In the genomic region with DNA sequence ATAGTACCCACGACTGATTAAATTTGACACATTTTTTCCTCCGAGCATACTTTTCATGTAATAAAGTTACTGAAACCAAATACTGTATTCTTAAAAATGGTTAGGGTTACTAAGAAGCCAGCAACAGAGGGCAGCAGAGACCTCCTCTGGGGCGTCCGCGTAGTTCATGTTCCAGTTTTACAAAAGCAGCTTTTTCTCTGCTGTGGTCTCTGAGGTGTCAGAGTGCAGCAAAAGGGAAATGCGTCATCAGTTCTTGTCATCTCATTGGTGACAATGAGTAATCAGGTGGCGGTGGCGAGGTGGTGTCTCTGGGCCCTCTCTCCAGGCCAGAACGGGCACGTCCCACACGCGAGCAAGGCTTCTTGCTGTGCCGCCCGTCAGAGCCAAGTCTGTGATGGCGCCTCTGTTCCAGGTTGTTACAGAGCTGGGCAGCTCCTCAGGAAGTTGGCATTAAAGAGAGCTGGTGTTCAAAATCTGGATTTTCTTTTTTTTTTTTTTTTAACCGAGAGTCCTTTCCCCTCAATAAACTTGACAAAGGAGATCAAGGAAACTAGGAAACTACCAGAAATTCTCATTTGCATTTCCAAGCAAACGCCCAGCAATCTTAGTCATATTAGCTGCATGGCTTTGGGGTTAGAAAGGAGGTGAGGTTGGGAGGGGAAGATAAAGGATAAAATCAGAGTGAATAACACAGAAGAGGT, we compare ENCODE assay signal across 1 cellular context.
A peak's percentile ranks its signal among the peaks of the same experiment; 100 is the strongest.
TF ChIP-seq lines count a peak whose summit lies in the region.

No MANE protein-coding gene starts in this region.

TF ChIP-seq in HepG2, 621 proteins besides CTCF, POLR2A, EP300 and RAD21 (continued from another document and continues in another):
- peak; percentile 90; the same call in 1 of the 2 replicates for TF ChIP-seq PRDM10 (CRISPR knock-in tag; IDR thresholded peaks at IDR 0.05; ENCODE audit: low read depth)
- TF ChIP-seq, protein P1, sequence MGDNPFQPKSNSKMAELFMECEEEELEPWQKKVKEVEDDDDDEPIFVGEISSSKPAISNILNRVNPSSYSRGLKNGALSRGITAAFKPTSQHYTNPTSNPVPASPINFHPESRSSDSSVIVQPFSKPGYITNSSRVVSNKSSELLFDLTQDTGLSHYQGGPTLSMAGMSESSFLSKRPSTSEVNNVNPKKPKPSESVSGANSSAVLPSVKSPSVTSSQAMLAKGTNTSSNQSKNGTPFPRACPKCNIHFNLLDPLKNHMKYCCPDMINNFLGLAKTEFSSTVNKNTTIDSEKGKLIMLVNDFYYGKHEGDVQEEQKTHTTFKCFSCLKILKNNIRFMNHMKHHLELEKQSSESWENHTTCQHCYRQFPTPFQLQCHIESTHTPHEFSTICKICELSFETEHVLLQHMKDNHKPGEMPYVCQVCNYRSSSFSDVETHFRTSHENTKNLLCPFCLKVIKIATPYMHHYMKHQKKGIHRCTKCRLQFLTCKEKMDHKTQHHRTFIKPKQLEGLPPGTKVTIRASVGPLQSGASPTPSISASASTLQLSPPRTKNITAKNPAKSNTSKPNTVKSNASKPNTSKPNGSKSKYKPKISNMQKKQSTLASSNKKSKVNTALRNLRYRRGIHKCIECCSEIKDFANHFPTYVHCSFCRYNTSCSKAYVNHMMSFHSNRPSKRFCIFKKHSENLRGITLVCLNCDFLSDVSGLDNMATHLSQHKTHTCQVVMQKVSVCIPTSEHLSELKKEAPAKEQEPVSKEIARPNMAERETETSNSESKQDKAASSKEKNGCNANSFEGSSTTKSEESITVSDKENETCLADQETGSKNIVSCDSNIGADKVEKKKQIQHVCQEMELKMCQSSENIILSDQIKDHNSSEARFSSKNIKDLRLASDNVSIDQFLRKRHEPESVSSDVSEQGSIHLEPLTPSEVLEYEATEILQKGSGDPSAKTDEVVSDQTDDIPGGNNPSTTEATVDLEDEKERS (CRISPR knock-in tag; IDR thresholded peaks at IDR 0.05), result 0 out of 2 replicates have a peak, but pooled peaks have one; percentile 24
- TF ChIP-seq, protein P2, sequence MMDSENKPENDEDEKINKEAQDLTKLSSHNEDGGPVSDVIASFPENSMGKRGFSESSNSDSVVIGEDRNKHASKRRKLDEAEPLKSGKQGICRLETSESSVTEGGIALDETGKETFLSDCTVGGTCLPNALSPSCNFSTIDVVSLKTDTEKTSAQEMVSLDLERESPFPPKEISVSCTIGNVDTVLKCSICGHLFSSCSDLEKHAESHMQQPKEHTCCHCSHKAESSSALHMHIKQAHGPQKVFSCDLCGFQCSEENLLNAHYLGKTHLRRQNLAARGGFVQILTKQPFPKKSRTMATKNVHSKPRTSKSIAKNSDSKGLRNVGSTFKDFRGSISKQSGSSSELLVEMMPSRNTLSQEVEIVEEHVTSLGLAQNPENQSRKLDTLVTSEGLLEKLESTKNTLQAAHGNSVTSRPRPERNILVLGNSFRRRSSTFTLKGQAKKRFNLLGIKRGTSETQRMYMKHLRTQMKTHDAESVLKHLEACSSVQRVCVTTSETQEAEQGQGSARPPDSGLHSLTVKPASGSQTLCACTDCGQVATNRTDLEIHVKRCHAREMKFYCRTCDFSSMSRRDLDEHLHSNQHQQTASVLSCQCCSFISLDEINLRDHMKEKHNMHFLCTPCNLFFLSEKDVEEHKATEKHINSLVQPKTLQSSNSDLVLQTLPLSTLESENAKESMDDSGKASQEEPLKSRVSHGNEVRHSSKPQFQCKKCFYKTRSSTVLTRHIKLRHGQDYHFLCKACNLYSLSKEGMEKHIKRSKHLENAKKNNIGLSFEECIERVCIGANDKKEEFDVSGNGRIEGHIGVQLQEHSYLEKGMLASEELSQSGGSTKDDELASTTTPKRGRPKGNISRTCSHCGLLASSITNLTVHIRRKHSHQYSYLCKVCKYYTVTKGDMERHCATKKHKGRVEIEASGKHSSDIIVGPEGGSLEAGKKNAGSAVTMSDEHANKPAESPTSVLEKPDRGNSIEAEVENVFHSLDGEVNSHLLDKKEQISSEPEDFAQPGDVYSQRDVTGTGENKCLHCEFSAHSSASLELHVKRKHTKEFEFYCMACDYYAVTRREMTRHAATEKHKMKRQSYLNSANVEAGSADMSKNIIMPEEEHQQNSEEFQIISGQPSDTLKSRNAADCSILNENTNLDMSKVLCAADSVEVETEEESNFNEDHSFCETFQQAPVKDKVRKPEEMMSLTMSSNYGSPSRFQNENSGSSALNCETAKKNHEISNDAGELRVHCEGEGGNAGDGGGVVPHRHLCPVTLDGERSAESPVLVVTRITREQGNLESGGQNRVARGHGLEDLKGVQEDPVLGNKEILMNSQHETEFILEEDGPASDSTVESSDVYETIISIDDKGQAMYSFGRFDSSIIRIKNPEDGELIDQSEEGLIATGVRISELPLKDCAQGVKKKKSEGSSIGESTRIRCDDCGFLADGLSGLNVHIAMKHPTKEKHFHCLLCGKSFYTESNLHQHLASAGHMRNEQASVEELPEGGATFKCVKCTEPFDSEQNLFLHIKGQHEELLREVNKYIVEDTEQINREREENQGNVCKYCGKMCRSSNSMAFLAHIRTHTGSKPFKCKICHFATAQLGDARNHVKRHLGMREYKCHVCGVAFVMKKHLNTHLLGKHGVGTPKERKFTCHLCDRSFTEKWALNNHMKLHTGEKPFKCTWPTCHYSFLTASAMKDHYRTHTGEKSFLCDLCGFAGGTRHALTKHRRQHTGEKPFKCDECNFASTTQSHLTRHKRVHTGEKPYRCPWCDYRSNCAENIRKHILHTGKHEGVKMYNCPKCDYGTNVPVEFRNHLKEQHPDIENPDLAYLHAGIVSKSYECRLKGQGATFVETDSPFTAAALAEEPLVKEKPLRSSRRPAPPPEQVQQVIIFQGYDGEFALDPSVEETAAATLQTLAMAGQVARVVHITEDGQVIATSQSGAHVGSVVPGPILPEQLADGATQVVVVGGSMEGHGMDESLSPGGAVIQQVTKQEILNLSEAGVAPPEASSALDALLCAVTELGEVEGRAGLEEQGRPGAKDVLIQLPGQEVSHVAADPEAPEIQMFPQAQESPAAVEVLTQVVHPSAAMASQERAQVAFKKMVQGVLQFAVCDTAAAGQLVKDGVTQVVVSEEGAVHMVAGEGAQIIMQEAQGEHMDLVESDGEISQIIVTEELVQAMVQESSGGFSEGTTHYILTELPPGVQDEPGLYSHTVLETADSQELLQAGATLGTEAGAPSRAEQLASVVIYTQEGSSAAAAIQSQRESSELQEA (CRISPR knock-in tag; IDR thresholded peaks at IDR 0.05; ENCODE audit: not compliant biosample characterization), result no peak
- no peak for TF ChIP-seq MLX (CRISPR knock-in tag; IDR thresholded peaks at IDR 0.05)
- TF ChIP-seq MTA3 (CRISPR knock-in tag; IDR thresholded peaks at IDR 0.05), result no peak
- TF ChIP-seq SRSF9 (IDR thresholded peaks at IDR 0.05; ENCODE audit: borderline replicate concordance, insufficient read depth, low read depth, low read length, poor library complexity, severe bottlenecking), result no peak
- peak; percentile 72 for TF ChIP-seq ATF3 (CRISPR knock-in tag; IDR thresholded peaks at IDR 0.05)
- no peak for TF ChIP-seq GRHL1 (CRISPR knock-in tag; conservative IDR thresholded peaks at IDR 0.05)
- no peak for TF ChIP-seq MYNN (CRISPR knock-in tag; IDR thresholded peaks at IDR 0.05; ENCODE audit: low read depth)
- TF ChIP-seq ZNF75D (CRISPR knock-in tag; IDR thresholded peaks at IDR 0.05; ENCODE audit: borderline replicate concordance), result no peak
- TF ChIP-seq ZNF556 (CRISPR knock-in tag; IDR thresholded peaks at IDR 0.05; ENCODE audit: borderline replicate concordance), result peak; percentile 48; the same call in 1 of the 2 replicates
- TF ChIP-seq, protein P3, sequence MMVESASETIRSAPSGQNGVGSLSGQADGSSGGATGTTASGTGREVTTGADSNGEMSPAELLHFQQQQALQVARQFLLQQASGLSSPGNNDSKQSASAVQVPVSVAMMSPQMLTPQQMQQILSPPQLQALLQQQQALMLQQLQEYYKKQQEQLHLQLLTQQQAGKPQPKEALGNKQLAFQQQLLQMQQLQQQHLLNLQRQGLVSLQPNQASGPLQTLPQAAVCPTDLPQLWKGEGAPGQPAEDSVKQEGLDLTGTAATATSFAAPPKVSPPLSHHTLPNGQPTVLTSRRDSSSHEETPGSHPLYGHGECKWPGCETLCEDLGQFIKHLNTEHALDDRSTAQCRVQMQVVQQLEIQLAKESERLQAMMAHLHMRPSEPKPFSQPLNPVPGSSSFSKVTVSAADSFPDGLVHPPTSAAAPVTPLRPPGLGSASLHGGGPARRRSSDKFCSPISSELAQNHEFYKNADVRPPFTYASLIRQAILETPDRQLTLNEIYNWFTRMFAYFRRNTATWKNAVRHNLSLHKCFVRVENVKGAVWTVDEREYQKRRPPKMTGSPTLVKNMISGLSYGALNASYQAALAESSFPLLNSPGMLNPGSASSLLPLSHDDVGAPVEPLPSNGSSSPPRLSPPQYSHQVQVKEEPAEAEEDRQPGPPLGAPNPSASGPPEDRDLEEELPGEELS (CRISPR knock-in tag; IDR thresholded peaks at IDR 0.05), result peak; percentile 84
- peak; percentile 41 to 55; a peak in 3 of 4 replicates for TF ChIP-seq MAFK (conservative IDR thresholded peaks at IDR 0.05 in 1 of 2, IDR thresholded peaks at IDR 0.05 in 1 of 2; ENCODE audit: low read length in 2 of 2)
- TF ChIP-seq MBNL3 (CRISPR knock-in tag; conservative IDR thresholded peaks at IDR 0.05), result no peak
- TF ChIP-seq ZNF414 (CRISPR knock-in tag; IDR thresholded peaks at IDR 0.05), result peak; percentile 74; the same call in 1 of the 2 replicates
- TF ChIP-seq GABPA (IDR thresholded peaks at IDR 0.05; ENCODE audit: low read depth, low read length), result peak; percentile 42; the same call in 1 of the 2 replicates
- TF ChIP-seq GABPA (CRISPR knock-in tag; IDR thresholded peaks at IDR 0.05; ENCODE audit: low read depth), result peak; percentile 91
- TF ChIP-seq THAP7 (CRISPR knock-in tag; IDR thresholded peaks at IDR 0.05), result no peak
- no peak for TF ChIP-seq SKI (IDR thresholded peaks at IDR 0.05; ENCODE audit: partially characterized antibody)
- TF ChIP-seq FOXC1 (CRISPR knock-in tag; IDR thresholded peaks at IDR 0.05; ENCODE audit: borderline replicate concordance), result peak; percentile 69; the same call in 1 of the 2 replicates
- TF ChIP-seq SAP130 (CRISPR knock-in tag; IDR thresholded peaks at IDR 0.05; ENCODE audit: low read depth), result peak; percentile 84
- no peak for TF ChIP-seq PAF1 (CRISPR knock-in tag; IDR thresholded peaks at IDR 0.05)
- no peak for TF ChIP-seq ZBTB34 (CRISPR knock-in tag; IDR thresholded peaks at IDR 0.05)
